ENCODE assay signal across 1 cellular context in the genomic region with DNA sequence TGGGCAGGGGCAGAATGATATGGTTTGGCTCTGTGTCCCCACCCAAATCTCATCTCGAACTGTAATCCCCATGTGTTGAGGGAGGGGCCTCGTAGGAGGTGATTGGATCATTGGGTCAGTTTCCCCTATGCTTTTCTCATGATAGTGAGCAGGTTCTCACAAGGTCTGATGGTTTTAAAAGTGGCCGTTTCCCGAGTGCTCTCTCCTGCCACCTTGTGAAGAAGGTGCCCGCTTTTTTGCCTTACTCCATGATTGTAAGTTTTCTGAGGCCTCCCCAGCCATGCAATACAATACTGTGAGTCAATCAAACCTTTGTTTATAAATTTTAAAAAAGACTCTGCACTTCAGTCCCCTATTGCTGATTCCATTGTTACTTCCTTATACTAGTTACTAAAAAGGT.
TF ChIP-seq lines count a peak whose summit lies in the region.

No MANE protein-coding gene starts in this region.

TF ChIP-seq in WTC11, 78 proteins besides CTCF, POLR2A, EP300 and RAD21 (continued from another document):
- TF ChIP-seq, protein P1, sequence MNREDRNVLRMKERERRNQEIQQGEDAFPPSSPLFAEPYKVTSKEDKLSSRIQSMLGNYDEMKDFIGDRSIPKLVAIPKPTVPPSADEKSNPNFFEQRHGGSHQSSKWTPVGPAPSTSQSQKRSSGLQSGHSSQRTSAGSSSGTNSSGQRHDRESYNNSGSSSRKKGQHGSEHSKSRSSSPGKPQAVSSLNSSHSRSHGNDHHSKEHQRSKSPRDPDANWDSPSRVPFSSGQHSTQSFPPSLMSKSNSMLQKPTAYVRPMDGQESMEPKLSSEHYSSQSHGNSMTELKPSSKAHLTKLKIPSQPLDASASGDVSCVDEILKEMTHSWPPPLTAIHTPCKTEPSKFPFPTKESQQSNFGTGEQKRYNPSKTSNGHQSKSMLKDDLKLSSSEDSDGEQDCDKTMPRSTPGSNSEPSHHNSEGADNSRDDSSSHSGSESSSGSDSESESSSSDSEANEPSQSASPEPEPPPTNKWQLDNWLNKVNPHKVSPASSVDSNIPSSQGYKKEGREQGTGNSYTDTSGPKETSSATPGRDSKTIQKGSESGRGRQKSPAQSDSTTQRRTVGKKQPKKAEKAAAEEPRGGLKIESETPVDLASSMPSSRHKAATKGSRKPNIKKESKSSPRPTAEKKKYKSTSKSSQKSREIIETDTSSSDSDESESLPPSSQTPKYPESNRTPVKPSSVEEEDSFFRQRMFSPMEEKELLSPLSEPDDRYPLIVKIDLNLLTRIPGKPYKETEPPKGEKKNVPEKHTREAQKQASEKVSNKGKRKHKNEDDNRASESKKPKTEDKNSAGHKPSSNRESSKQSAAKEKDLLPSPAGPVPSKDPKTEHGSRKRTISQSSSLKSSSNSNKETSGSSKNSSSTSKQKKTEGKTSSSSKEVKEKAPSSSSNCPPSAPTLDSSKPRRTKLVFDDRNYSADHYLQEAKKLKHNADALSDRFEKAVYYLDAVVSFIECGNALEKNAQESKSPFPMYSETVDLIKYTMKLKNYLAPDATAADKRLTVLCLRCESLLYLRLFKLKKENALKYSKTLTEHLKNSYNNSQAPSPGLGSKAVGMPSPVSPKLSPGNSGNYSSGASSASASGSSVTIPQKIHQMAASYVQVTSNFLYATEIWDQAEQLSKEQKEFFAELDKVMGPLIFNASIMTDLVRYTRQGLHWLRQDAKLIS (CRISPR knock-in tag; IDR thresholded peaks at IDR 0.05; ENCODE audit: borderline replicate concordance), result no peak
- TF ChIP-seq, protein P2, sequence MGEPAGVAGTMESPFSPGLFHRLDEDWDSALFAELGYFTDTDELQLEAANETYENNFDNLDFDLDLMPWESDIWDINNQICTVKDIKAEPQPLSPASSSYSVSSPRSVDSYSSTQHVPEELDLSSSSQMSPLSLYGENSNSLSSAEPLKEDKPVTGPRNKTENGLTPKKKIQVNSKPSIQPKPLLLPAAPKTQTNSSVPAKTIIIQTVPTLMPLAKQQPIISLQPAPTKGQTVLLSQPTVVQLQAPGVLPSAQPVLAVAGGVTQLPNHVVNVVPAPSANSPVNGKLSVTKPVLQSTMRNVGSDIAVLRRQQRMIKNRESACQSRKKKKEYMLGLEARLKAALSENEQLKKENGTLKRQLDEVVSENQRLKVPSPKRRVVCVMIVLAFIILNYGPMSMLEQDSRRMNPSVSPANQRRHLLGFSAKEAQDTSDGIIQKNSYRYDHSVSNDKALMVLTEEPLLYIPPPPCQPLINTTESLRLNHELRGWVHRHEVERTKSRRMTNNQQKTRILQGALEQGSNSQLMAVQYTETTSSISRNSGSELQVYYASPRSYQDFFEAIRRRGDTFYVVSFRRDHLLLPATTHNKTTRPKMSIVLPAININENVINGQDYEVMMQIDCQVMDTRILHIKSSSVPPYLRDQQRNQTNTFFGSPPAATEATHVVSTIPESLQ (CRISPR knock-in tag; IDR thresholded peaks at IDR 0.05), result no peak
- TF ChIP-seq, protein P3, sequence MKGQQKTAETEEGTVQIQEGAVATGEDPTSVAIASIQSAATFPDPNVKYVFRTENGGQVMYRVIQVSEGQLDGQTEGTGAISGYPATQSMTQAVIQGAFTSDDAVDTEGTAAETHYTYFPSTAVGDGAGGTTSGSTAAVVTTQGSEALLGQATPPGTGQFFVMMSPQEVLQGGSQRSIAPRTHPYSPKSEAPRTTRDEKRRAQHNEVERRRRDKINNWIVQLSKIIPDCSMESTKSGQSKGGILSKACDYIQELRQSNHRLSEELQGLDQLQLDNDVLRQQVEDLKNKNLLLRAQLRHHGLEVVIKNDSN (CRISPR knock-in tag; IDR thresholded peaks at IDR 0.05), result no peak
- TF ChIP-seq NFE2L1 (CRISPR knock-in tag; IDR thresholded peaks at IDR 0.05) (no peak), HMGA2 (CRISPR knock-in tag; IDR thresholded peaks at IDR 0.05) (no peak), NR3C1 (CRISPR knock-in tag; conservative IDR thresholded peaks at IDR 0.05; ENCODE audit: low read depth) (no peak), RORB (CRISPR knock-in tag; IDR thresholded peaks at IDR 0.05) (no peak), ZNF317 (CRISPR knock-in tag; IDR thresholded peaks at IDR 0.05; ENCODE audit: borderline replicate concordance, low read depth) (no peak), NFYB (CRISPR knock-in tag; conservative IDR thresholded peaks at IDR 0.05; ENCODE audit: low read depth) (no peak)
- TF ChIP-seq, protein P4, sequence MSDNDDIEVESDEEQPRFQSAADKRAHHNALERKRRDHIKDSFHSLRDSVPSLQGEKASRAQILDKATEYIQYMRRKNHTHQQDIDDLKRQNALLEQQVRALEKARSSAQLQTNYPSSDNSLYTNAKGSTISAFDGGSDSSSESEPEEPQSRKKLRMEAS (CRISPR knock-in tag; IDR thresholded peaks at IDR 0.05), result no peak
- TF ChIP-seq, protein P5, sequence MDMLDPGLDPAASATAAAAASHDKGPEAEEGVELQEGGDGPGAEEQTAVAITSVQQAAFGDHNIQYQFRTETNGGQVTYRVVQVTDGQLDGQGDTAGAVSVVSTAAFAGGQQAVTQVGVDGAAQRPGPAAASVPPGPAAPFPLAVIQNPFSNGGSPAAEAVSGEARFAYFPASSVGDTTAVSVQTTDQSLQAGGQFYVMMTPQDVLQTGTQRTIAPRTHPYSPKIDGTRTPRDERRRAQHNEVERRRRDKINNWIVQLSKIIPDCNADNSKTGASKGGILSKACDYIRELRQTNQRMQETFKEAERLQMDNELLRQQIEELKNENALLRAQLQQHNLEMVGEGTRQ (CRISPR knock-in tag; IDR thresholded peaks at IDR 0.05), result no peak
- TF ChIP-seq, protein P6, sequence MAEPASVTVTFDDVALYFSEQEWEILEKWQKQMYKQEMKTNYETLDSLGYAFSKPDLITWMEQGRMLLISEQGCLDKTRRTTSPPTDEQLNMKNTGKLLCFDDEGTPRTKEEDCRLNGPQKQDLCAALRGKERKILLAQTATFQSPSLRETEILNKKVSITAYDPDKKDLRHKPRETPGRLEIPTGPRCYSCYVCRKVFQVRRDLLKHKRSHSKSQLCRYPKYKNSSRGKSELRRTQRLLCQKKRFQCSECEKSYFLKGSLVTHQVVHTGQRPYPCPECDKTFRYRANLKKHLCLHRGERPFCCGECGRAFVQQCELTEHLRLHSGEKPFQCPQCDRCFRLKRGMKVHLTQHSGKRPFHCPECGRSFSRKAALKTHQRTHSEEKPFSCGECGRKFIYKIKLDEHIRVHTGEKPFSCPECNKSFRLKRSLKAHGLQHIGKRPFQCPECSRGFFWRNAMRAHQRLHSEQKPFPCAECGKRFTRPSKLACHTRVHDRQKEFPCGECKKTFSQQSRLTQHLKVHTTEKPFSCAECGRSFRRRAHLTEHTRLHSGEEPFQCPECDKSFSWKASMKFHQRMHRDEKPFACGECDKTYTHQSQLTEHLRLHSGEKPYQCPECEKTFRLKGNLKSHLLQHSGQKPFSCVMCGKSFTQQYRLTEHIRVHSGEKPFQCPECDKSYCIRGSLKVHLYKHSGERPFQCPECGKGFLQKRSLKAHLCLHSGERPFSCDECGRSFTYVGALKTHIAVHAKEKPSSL (CRISPR knock-in tag; conservative IDR thresholded peaks at IDR 0.05), result no peak
